ENCODE assay signal across 8 cellular contexts in genomic region chr7:44103941-44104879, GRCh38. TPM values are rescaled to one million over a fixed set of nuclear protein-coding genes. Genes with fewer than 3 reads are reported as not detected.
DNase-seq lines count a peak whose midpoint lies in the region; ATAC-seq, FAIRE-seq and TF ChIP-seq lines count a peak whose summit lies in the region.

AEBP1 (plus strand) TSS chr7:44104345; CDS start chr7:44104666, 321 bp downstream.

- CTCF ChIA-PET in HepG2 (lab: Yijun Ruan, JAX; ENCODE audit: low intra/inter-chr PET ratio, low total read pairs) = no interaction called here

- H3K4me3 ChIP-seq in liver (ENCODE audit: low read depth in 1 of 3, low read length in 3 of 3) (peak within 1 kb of the TSS in 1 of 3 donors; percentile 38), HepG2 (replicated peaks in 1 of 3; ENCODE audit: insufficient read depth in 1 of 3, low read depth in 2 of 3, low read length in 3 of 3) (no peak within 1 kb of the TSS), left ventricle myocardium inferior (peak within 1 kb of the TSS; percentile 69), rectal smooth muscle tissue (ENCODE audit: low read length) (peak within 1 kb of the TSS; percentile 80)

- H3K27ac ChIP-seq in liver (ENCODE audit: low read depth in 1 of 2, low read length in 2 of 2) (peak within 1 kb of the TSS; percentile 11 to 54), HepG2 (ENCODE audit: extremely low read length, insufficient read depth, low read length) (no peak within 1 kb of the TSS), left ventricle myocardium inferior (replicated peaks) (peak within 1 kb of the TSS; percentile 70), rectal smooth muscle tissue (ENCODE audit: low read depth, low read length) (peak within 1 kb of the TSS; percentile 76)

- H2AFZ ChIP-seq in HepG2 (ENCODE audit: low read length) = no peak within 1 kb of the TSS

- H3K9me3 Mint-ChIP-seq in activated naive CD4-positive, alpha-beta T cell treated with anti-CD3 and anti-CD28 coated beads, Interleukin-2, amount 50 U/mL, for 24 hours = no peaks in the 10 kb centered on the region

- H3K4me1 ChIP-seq in liver (ENCODE audit: control insufficient read depth in 4 of 4, insufficient read depth in 4 of 4, low read length in 3 of 4) (peaks cover 0 to 7% (median 0%) of the 10 kb centered on the region in 4 donors), HepG2 (ENCODE audit: insufficient read depth, low read length) (peaks cover 39% of the 10 kb centered on the region), left ventricle myocardium inferior (peaks cover 41% of the 10 kb centered on the region), rectal smooth muscle tissue (ENCODE audit: control insufficient read depth, insufficient read depth, low read length) (peaks cover 4% of the 10 kb centered on the region)

- POLR2A ChIA-PET in HepG2 (lab: Yijun Ruan, JAX) = no interaction called here

- H3K27me3 ChIP-seq in liver (ENCODE audit: control insufficient read depth in 4 of 4, insufficient read depth in 4 of 4, low read length in 3 of 4) (no peaks in the 10 kb centered on the region), HepG2 (ENCODE audit: control insufficient read depth in 1 of 2, insufficient read depth in 2 of 2, low read length in 2 of 2) (peaks cover 10 to 45% of the 10 kb centered on the region in 2 experiments; a peak in 4 of 5 replicates), left ventricle myocardium inferior (ENCODE audit: low read depth) (peaks cover 10% of the 10 kb centered on the region), rectal smooth muscle tissue (ENCODE audit: control insufficient read depth, insufficient read depth, low read length) (peaks cover 4% of the 10 kb centered on the region)

- in situ Hi-C loops in HepG2 (cut with HindIII; ENCODE audit: extremely low pct_ligation_motif_present, low pct_unique_long_range_greater_than_20kb) = no loop called here

- H3K79me2 ChIP-seq in HepG2 (ENCODE audit: insufficient read depth, low read length) = no peaks in the 10 kb centered on the region

- no peaks in the 10 kb centered on the region for H3K36me3 Mint-ChIP-seq in activated naive CD4-positive, alpha-beta T cell treated with anti-CD3 and anti-CD28 coated beads, Interleukin-2, amount 50 U/mL, for 24 hours

- peaks cover 20% of the 10 kb centered on the region for H3K4me1 Mint-ChIP-seq in activated naive CD4-positive, alpha-beta T cell treated with anti-CD3 and anti-CD28 coated beads, Interleukin-2, amount 50 U/mL, for 24 hours

- H3K9ac ChIP-seq in liver (ENCODE audit: low read depth in 1 of 2, low read length in 2 of 2) = no peak within 1 kb of the TSS
- no peak within 1 kb of the TSS for H3K9ac ChIP-seq in HepG2 (ENCODE audit: insufficient read depth, low read depth, low read length)
- peak within 1 kb of the TSS; percentile 30 for H3K9ac ChIP-seq in rectal smooth muscle tissue (ENCODE audit: low read length)

- ATAC-seq in HepG2 = no peak
- ATAC-seq in HG03097 (IDR thresholded peaks at IDR 0.05; ENCODE audit: low FRiP score, unreplicated experiment) = no peak
- no peak for ATAC-seq in GM19395 (IDR thresholded peaks at IDR 0.05; ENCODE audit: unreplicated experiment)
- ATAC-seq in GM18858 (IDR thresholded peaks at IDR 0.05; ENCODE audit: unreplicated experiment) = no peak

- H4K20me1 ChIP-seq in HepG2 (ENCODE audit: insufficient read depth, low read length) = no peaks in the 10 kb centered on the region

- TF ChIP-seq RAD21 in liver (IDR thresholded peaks at IDR 0.05) = no peak
- no peak for TF ChIP-seq RAD21 in HepG2 (CRISPR knock-in tag; IDR thresholded peaks at IDR 0.05)

- no peaks in the 10 kb centered on the region for H3K36me3 ChIP-seq in liver (ENCODE audit: control insufficient read depth in 4 of 4, insufficient read depth in 3 of 4, low read depth in 1 of 4, low read length in 3 of 4)
- H3K36me3 ChIP-seq in HepG2 (replicated peaks in 1 of 2; ENCODE audit: control insufficient read depth in 1 of 2, insufficient read depth in 2 of 2, low read length in 2 of 2) = no peaks in the 10 kb centered on the region
- no peaks in the 10 kb centered on the region for H3K36me3 ChIP-seq in left ventricle myocardium inferior
- no peaks in the 10 kb centered on the region for H3K36me3 ChIP-seq in rectal smooth muscle tissue (ENCODE audit: control insufficient read depth, insufficient read depth, low read length)

- TF ChIP-seq EP300 in HepG2 (IDR thresholded peaks at IDR 0.05; ENCODE audit: low read depth in 2 of 2, low read length in 2 of 2) = no peak
- TF ChIP-seq EP300 in HepG2 (CRISPR knock-in tag; IDR thresholded peaks at IDR 0.05; ENCODE audit: borderline replicate concordance) = no peak

- H3K27ac Mint-ChIP-seq in activated naive CD4-positive, alpha-beta T cell treated with anti-CD3 and anti-CD28 coated beads, Interleukin-2, amount 50 U/mL, for 24 hours = peak within 1 kb of the TSS; percentile 77

- WGBS in liver = 8% methylated on average over 87 of the region's 89 CpGs
- WGBS in HepG2 (ENCODE audit: low lambda C conversion rate) = 64% methylated on average over 73 of the region's 89 CpGs

- intact Hi-C loops in HepG2 (cut with micrococcal nuclease; ENCODE audit: unreplicated experiment) = no loop called here
- intact Hi-C loops in left ventricle myocardium inferior (cut with micrococcal nuclease) = no loop called here

- peak within 1 kb of the TSS; percentile 85 for H3K4me3 Mint-ChIP-seq in activated naive CD4-positive, alpha-beta T cell treated with anti-CD3 and anti-CD28 coated beads, Interleukin-2, amount 50 U/mL, for 24 hours

- TF ChIP-seq CTCF in liver (IDR thresholded peaks at IDR 0.05; ENCODE audit: low read depth, low read length, missing input control) (no peak), HepG2 (CRISPR knock-in tag; IDR thresholded peaks at IDR 0.05) (no peak), left ventricle myocardium inferior (IDR thresholded peaks at IDR 0.05; ENCODE audit: borderline replicate concordance) (no peak)

- BruUV-seq in HepG2 (replicated peaks; lab: Mats Ljungman, UMichigan) = no TSS peak

- no peak within 1 kb of the TSS for H3K4me2 ChIP-seq in HepG2 (ENCODE audit: low read depth, low read length)

- FAIRE-seq in HepG2 (lab: Jason Lieb, UNC) = no peak

- DNase-seq in HepG2 (ENCODE audit: low spot score) (no peak), left ventricle myocardium inferior (no peak)

- TF ChIP-seq POLR2A in HepG2 (IDR thresholded peaks at IDR 0.05; ENCODE audit: insufficient read depth in 1 of 2, low read depth in 2 of 2, low read length in 2 of 2) = no peak

- no peaks in the 10 kb centered on the region for H3K27me3 Mint-ChIP-seq in activated naive CD4-positive, alpha-beta T cell treated with anti-CD3 and anti-CD28 coated beads, Interleukin-2, amount 50 U/mL, for 24 hours

- H3K9me3 ChIP-seq in liver (ENCODE audit: control insufficient read depth in 4 of 4, low read length in 3 of 4) = no peaks in the 10 kb centered on the region
- no peaks in the 10 kb centered on the region for H3K9me3 ChIP-seq in HepG2 (ENCODE audit: low read length)
- H3K9me3 ChIP-seq in left ventricle myocardium inferior (replicated peaks) = no peaks in the 10 kb centered on the region

TF ChIP-seq in liver, 16 proteins besides CTCF, POLR2A, EP300 and RAD21 (continues in another document):
- TF ChIP-seq YY1 (IDR thresholded peaks at IDR 0.05) (no peak), RXRA (IDR thresholded peaks at IDR 0.05) (no peak), SP1 (IDR thresholded peaks at IDR 0.05) (no peak)

TF ChIP-seq in HepG2, 621 proteins besides CTCF, POLR2A, EP300 and RAD21:
- TF ChIP-seq TIGD3 (CRISPR knock-in tag; IDR thresholded peaks at IDR 0.05; ENCODE audit: borderline replicate concordance) = no peak
- no peak for TF ChIP-seq CBFB (CRISPR knock-in tag; IDR thresholded peaks at IDR 0.05)

RNA-seq across cellular contexts. Expression of gene AEBP1, which starts in this region (rescaled TPM):
- total RNA-seq in liver = 10 to 100 TPM in 1 of 2 donors, 1 to 10 TPM in 1; 3.4 to 13.3 TPM
- 10 to 100 TPM in 1 of 2 donors, 1 to 10 TPM in 1; 3.8 to 11.5 TPM for polyA plus RNA-seq in liver
- total RNA-seq in HepG2 (2016; rRNA removed; fragmentation: Illumina TruSeq; extraction: Trizol) = 0.22 TPM in 1 of 2 replicates, not detected in the other
- total RNA-seq in HepG2 (2016; cell fraction: cytosol; rRNA removed; fragmentation: Illumina TruSeq; extraction: Trizol; ENCODE audit: low read depth) = not detected in 2 replicates
- 0.04 TPM in 1 of 2 replicates, not detected in the other for total RNA-seq in HepG2 (2016; cell fraction: insoluble cytoplasmic fraction; rRNA removed; fragmentation: Illumina TruSeq; extraction: Trizol)
- total RNA-seq in HepG2 (2016; cell fraction: membrane; rRNA removed; fragmentation: Illumina TruSeq; extraction: Trizol) = not detected in 2 replicates
- total RNA-seq in HepG2 (2016; cell fraction: nucleus; rRNA removed; fragmentation: Illumina TruSeq; extraction: Trizol) = not detected in 2 replicates
- polyA plus RNA-seq in HepG2 (2011; rRNA removed) = 0.55 and 0.81 TPM in 2 replicates
- 0.15 and 0.27 TPM in 2 replicates for polyA plus RNA-seq in HepG2 (2011; cell fraction: cytosol; rRNA removed)
- 6.7 and 6.8 TPM in 2 replicates for polyA plus RNA-seq in HepG2 (2011; cell fraction: nucleus; rRNA removed)
- 0.96 and 1.3 TPM in 2 replicates for polyA plus RNA-seq in HepG2 (2012)
- not detected in 2 replicates for polyA plus RNA-seq in HepG2 (2016; cell fraction: cytosol; fragmentation: Illumina TruSeq; extraction: Trizol; ENCODE audit: low read depth)
- not detected in 2 replicates for polyA plus RNA-seq in HepG2 (2016; cell fraction: insoluble cytoplasmic fraction; fragmentation: Illumina TruSeq; extraction: Trizol; ENCODE audit: low read depth)
- polyA plus RNA-seq in HepG2 (2016; cell fraction: membrane; fragmentation: Illumina TruSeq; extraction: Trizol; ENCODE audit: low read depth) = not detected in 2 replicates
- 0.29 and 0.89 TPM in 2 replicates for polyA plus RNA-seq in HepG2 (2016; cell fraction: nucleus; fragmentation: Illumina TruSeq; extraction: Trizol; ENCODE audit: insufficient read depth, low read depth)
- 0.14 TPM in 1 of 2 replicates, not detected in the other for polyA minus RNA-seq in HepG2 (2011; rRNA and poly(A)+ RNA removed; ENCODE audit: low replicate concordance)
- 0.18 and 0.79 TPM in 2 replicates for polyA minus RNA-seq in HepG2 (2011; cell fraction: cytosol; rRNA and poly(A)+ RNA removed)
- polyA minus RNA-seq in HepG2 (2011; cell fraction: nucleus; rRNA and poly(A)+ RNA removed) = 0.37 and 0.64 TPM in 2 replicates
- total RNA-seq in left ventricle myocardium inferior = 20.5 TPM

Comparison
In these comparisons a context has a peak if more than half of its experiments do, and no peak if none do; other contexts are left out.
1. H3K4me3 ChIP-seq: peak in left ventricle myocardium inferior (single experiment) and rectal smooth muscle tissue (single experiment); none in HepG2 (0 of 3).